In genomic region chr3:3145831-3146230, GRCh38 we compare ENCODE assay signal across 29 cellular contexts. TPM values are rescaled to one million over a fixed set of nuclear protein-coding genes. Genes with fewer than 3 reads are reported as not detected.
DNase-seq lines count a peak whose midpoint lies in the region; ATAC-seq, FAIRE-seq and TF ChIP-seq lines count a peak whose summit lies in the region.
"Had no signal": no experiment of that assay in that cellular context is flagged by ENCODE, and none has a peak within 500 bp of the region (broad histone marks: within the 10 kb centered on the region; RNA-seq: fewer than 3 reads in every experiment).

No MANE protein-coding gene starts in this region.

- H3K9ac ChIP-seq in K562 (ENCODE audit: insufficient read depth in 1 of 2, low read depth in 2 of 2, low read length in 2 of 2): no peak overlapping the region
- H3K9ac ChIP-seq: KMS-11, neural progenitor cell had no signal

- in situ Hi-C loops in K562 (cut with MboI): no loop called here

- intact Hi-C loops in K562 (cut with micrococcal nuclease): no loop called here
- intact Hi-C loops in natural killer cell (cut with micrococcal nuclease): no loop called here
- intact Hi-C loops in left lung (cut with DNase I): no loop called here

- H3K79me2 ChIP-seq in K562 (ENCODE audit: control insufficient read depth, insufficient read depth, low read length): no peaks in the 10 kb centered on the region

- H3K27me3 ChIP-seq in K562 (ENCODE audit: control insufficient read depth in 2 of 2, insufficient read depth in 2 of 2, low read length in 2 of 2) (no peaks in the 10 kb centered on the region), left lung (no peaks in the 10 kb centered on the region)
- H3K27me3 ChIP-seq: neural progenitor cell, upper lobe of left lung had no signal

- TF ChIP-seq CTCF in K562 (IDR thresholded peaks at IDR 0.05 in 2 of 3, conservative IDR thresholded peaks at IDR 0.05 in 1 of 3; ENCODE audit: insufficient read depth in 2 of 3, low read depth in 1 of 3, low read length in 3 of 3) (no peak), natural killer cell (IDR thresholded peaks at IDR 0.05) (no peak), left lung (IDR thresholded peaks at IDR 0.05) (no peak)

- TF ChIP-seq EP300 in K562 (IDR thresholded peaks at IDR 0.05; ENCODE audit: low read length): no peak

- ATAC-seq in K562 (no peak), natural killer cell (no peak), GM21737 (IDR thresholded peaks at IDR 0.05; ENCODE audit: unreplicated experiment) (no peak), left lung (no peak)
- ATAC-seq: GM12878, lower lobe of right lung, mucosa of descending colon, Panc1 had no signal

- H2AFZ ChIP-seq in K562 (ENCODE audit: low read depth, low read length): no peak overlapping the region
- H2AFZ ChIP-seq: neural progenitor cell had no signal

- no peak for FAIRE-seq in K562 (lab: Jason Lieb, UNC)
- FAIRE-seq: A204.1, endometrium, GM12878 had no signal

- no peak overlapping the region for H3K4me3 Mint-ChIP-seq in activated T-cell treated with anti-CD3 and anti-CD28 coated beads, Interleukin-2, amount 50 U/mL, for 24 hours
- H3K4me3 Mint-ChIP-seq in natural killer cell: no peak overlapping the region
- H3K4me3 Mint-ChIP-seq: dendritic cell treated with granulocyte-macrophage colony-stimulating factor and Interleukin-4, amounts not matched to agents 40 ng/mL and 50 ng/mL, for 4 days; neural progenitor cell had no signal

- BruUV-seq in K562 (replicated peaks; lab: Mats Ljungman, UMichigan): no TSS peak

- H3K4me1 ChIP-seq in K562 (replicated peaks in 1 of 2; ENCODE audit: control insufficient read depth in 2 of 2, insufficient read depth in 2 of 2, low read length in 2 of 2) (no peaks in the 10 kb centered on the region), left lung (peaks cover 0 to 3% of the 10 kb centered on the region in 2 donors)
- H3K4me1 ChIP-seq: HAP-1, neural progenitor cell, prostate gland had no signal

- H3K36me3 ChIP-seq in K562 (ENCODE audit: control insufficient read depth, insufficient read depth, low read length) (peaks cover 97% of the 10 kb centered on the region), left lung (peaks cover 0 to 99% of the 10 kb centered on the region in 2 donors)
- H3K36me3 ChIP-seq: prostate gland had no signal

- no peak for TF ChIP-seq POLR2A in K562 (conservative IDR thresholded peaks at IDR 0.05)

- peak overlapping the region; percentile 84 for H3K27ac Mint-ChIP-seq in activated T-cell treated with anti-CD3 and anti-CD28 coated beads, Interleukin-2, amount 50 U/mL, for 24 hours
- H3K27ac Mint-ChIP-seq in natural killer cell: peak overlapping the region; percentile 70 to 78
- H3K27ac Mint-ChIP-seq: activated T-helper 2 cell treated with anti-CD3 and anti-CD28 coated beads, Interferon-gamma antibody, Interleukin-2, Interleukin-4, amounts not matched to agents 10 μg/mL and 5 μg/mL and 100 μg/mL, durations not matched to agents 14 hours and 24 hours and 36 hours; dendritic cell treated with granulocyte-macrophage colony-stimulating factor and Interleukin-4, amounts not matched to agents 40 ng/mL and 50 ng/mL, for 4 days; neural progenitor cell had no signal

- H3K4me2 ChIP-seq in K562 (ENCODE audit: insufficient read depth, low read length): no peak overlapping the region
- H3K4me2 ChIP-seq: KMS-11, neural progenitor cell had no signal

- H3K36me3 Mint-ChIP-seq in activated T-cell treated with anti-CD3 and anti-CD28 coated beads, Interleukin-2, amount 50 U/mL, for 24 hours (ENCODE audit: low read depth): peaks cover 95% of the 10 kb centered on the region
- H3K36me3 Mint-ChIP-seq in natural killer cell: peaks cover 24% of the 10 kb centered on the region

- no peaks in the 10 kb centered on the region for H4K20me1 ChIP-seq in K562 (replicated peaks; ENCODE audit: control insufficient read depth, insufficient read depth, low read length)

- no peaks in the 10 kb centered on the region for H3K9me1 ChIP-seq in K562 (ENCODE audit: control insufficient read depth, insufficient read depth, low read length)

- H3K4me1 Mint-ChIP-seq in activated T-cell treated with anti-CD3 and anti-CD28 coated beads, Interleukin-2, amount 50 U/mL, for 24 hours (ENCODE audit: low read depth): peaks cover 57% of the 10 kb centered on the region
- H3K4me1 Mint-ChIP-seq in natural killer cell: peaks cover 15 to 16% of the 10 kb centered on the region in 2 donors

- no peak for DNase-seq in activated T-cell treated with anti-CD3 and anti-CD28 coated beads, Interleukin-2, amount 50 U/mL, for 24 hours
- DNase-seq in activated T-cell treated with anti-CD3 and anti-CD28 coated beads for 4 hours (no peak), GM04503 (ENCODE audit: low read depth) (peak; percentile 11), K562 (ENCODE audit: extremely low read depth in 1 of 4, low spot score in 3 of 4) (no peak), natural killer cell (no peak), left lung (no peak), NCI-H187 (lab: John Stamatoyannopoulos, UW) (no peak)
- DNase-seq: activated CD4-positive, CD25-positive, alpha-beta regulatory T cell treated with anti-CD3 and anti-CD28 coated beads, Interleukin-2, amount 50 U/mL, for 72 hours; COR-L47; lower lobe of right lung; mucosa of descending colon; NCI-H1694; NCI-H2171; NCI-H524 treated with DMSO at 0.1 percent for 48 hours; SIG-M5 had no signal

- no peaks in the 10 kb centered on the region for H3K9me3 Mint-ChIP-seq in activated T-cell treated with anti-CD3 and anti-CD28 coated beads, Interleukin-2, amount 50 U/mL, for 24 hours
- H3K9me3 Mint-ChIP-seq in natural killer cell: no peaks in the 10 kb centered on the region
- H3K9me3 Mint-ChIP-seq: activated T-helper 2 cell treated with anti-CD3 and anti-CD28 coated beads, Interferon-gamma antibody, Interleukin-2, Interleukin-4, amounts not matched to agents 10 μg/mL and 5 μg/mL and 100 μg/mL, durations not matched to agents 14 hours and 24 hours and 36 hours; dendritic cell treated with granulocyte-macrophage colony-stimulating factor and Interleukin-4, amounts not matched to agents 40 ng/mL and 50 ng/mL, for 4 days; neural progenitor cell had no signal

- WGBS in K562 (ENCODE audit: insufficient coverage, low coverage, missing lambda C conversion rate): 95% methylated on average over 8 of the region's 8 CpGs

- POLR2A ChIA-PET in K562 (lab: Yijun Ruan, JAX): no interaction called here

- TF ChIP-seq RAD21 in K562 (CRISPR knock-in tag; conservative IDR thresholded peaks at IDR 0.05 in 1 of 2, IDR thresholded peaks at IDR 0.05 in 1 of 2): no peak

- CTCF ChIA-PET in K562 (lab: Yijun Ruan, JAX; ENCODE audit: low intra/inter-chr PET ratio): no interaction called here

- H3K9me3 ChIP-seq in K562 (replicated peaks; ENCODE audit: control insufficient read depth, insufficient read depth, low read depth, low read length) (no peaks in the 10 kb centered on the region), left lung (no peaks in the 10 kb centered on the region)
- H3K9me3 ChIP-seq: HAP-1, lower lobe of right lung, mucosa of descending colon, prostate gland, upper lobe of left lung had no signal

- H3K27me3 Mint-ChIP-seq in activated T-cell treated with anti-CD3 and anti-CD28 coated beads, Interleukin-2, amount 50 U/mL, for 24 hours: no peaks in the 10 kb centered on the region
- no peaks in the 10 kb centered on the region for H3K27me3 Mint-ChIP-seq in natural killer cell (ENCODE audit: low read depth in 2 of 2)
- H3K27me3 Mint-ChIP-seq: dendritic cell treated with granulocyte-macrophage colony-stimulating factor and Interleukin-4, amounts not matched to agents 40 ng/mL and 50 ng/mL, for 4 days had no signal

- H3K4me3 ChIP-seq in K562 (no peak overlapping the region), left lung (no peak overlapping the region)
- H3K4me3 ChIP-seq: GM12878, HAP-1, lower lobe of right lung, mucosa of descending colon, neural progenitor cell, prostate gland, upper lobe of left lung had no signal

- H3K27ac ChIP-seq in K562 (ENCODE audit: extremely low read depth, low read depth, low read length): no peak overlapping the region
- no peak overlapping the region for H3K27ac ChIP-seq in left lung
- H3K27ac ChIP-seq: KMS-11, lower lobe of right lung, neural progenitor cell, prostate gland, upper lobe of left lung had no signal

RNA-seq across cellular contexts. Expression of gene TRNT1, which starts 19.1 kb away (rescaled TPM):
- 87.5 and 204 TPM in 2 replicates for total RNA-seq in K562 (2011; cell fraction: chromatin; rRNA removed; ENCODE audit: low replicate concordance)
- 66.0 and 72.5 TPM in 2 replicates for total RNA-seq in K562 (2011; cell fraction: nucleolus; rRNA removed)
- 99.0 and 133 TPM in 2 replicates for total RNA-seq in K562 (2011; cell fraction: nucleoplasm; rRNA removed)
- total RNA-seq in K562 (2014; rRNA removed) (51.9 and 56.7 TPM in 2 replicates), K562 (2014; rRNA removed; fragmentation: Illumina TruSeq; extraction: Trizol) (47.2 and 52.8 TPM in 2 replicates), K562 (2015; rRNA removed; fragmentation: Illumina TruSeq; extraction: Trizol) (45.5 and 47.4 TPM in 2 replicates), K562 (2021) (41.1 and 45.2 TPM in 2 replicates), natural killer cell (10 to 100 TPM; 33.3 to 41.9 (median 36.6) TPM), left lung (10 to 100 TPM; 21.4 to 23.8 TPM)
- polyA plus RNA-seq in K562 (2011; rRNA removed) (30.0 and 38.1 TPM in 2 replicates), K562 (2014; fragmentation: Illumina TruSeq; extraction: Trizol) (33.3 and 39.8 TPM in 2 replicates), K562 (2014; fragmentation: Nextera tagmentation; extraction: Ambion mirVana) (10 to 100 TPM; 58.1 to 58.2 TPM), K562 (2014; rRNA removed) (49.3 and 53.6 TPM in 2 replicates)
- polyA plus RNA-seq in K562 (2011; cell fraction: cytosol; rRNA removed): 5.8 and 8.1 TPM in 2 replicates
- 47.1 and 48.8 TPM in 2 replicates for polyA plus RNA-seq in K562 (2011; cell fraction: nucleus; rRNA removed)
- 24.9 and 33.0 TPM in 2 replicates for polyA plus RNA-seq in K562 (2012)
- 51.5 and 52.6 TPM in 2 replicates for polyA minus RNA-seq in K562 (2011; rRNA and poly(A)+ RNA removed)
- polyA minus RNA-seq in K562 (2011; cell fraction: cytosol; rRNA and poly(A)+ RNA removed): 10.5 and 18.2 TPM in 2 replicates
- polyA minus RNA-seq in K562 (2011; cell fraction: nucleus; rRNA and poly(A)+ RNA removed): 67.2 and 68.6 TPM in 2 replicates

RNA-seq across cellular contexts. Expression of gene CRBN, which starts 33.7 kb away (rescaled TPM):
- 48.7 and 125 TPM in 2 replicates for total RNA-seq in K562 (2011; cell fraction: chromatin; rRNA removed; ENCODE audit: low replicate concordance)
- total RNA-seq in K562 (2011; cell fraction: nucleolus; rRNA removed): 26.8 and 34.5 TPM in 2 replicates
- total RNA-seq in K562 (2011; cell fraction: nucleoplasm; rRNA removed): 43.4 and 64.5 TPM in 2 replicates
- total RNA-seq in K562 (2014; rRNA removed): 32.0 and 40.8 TPM in 2 replicates
- 73.4 and 88.6 TPM in 2 replicates for total RNA-seq in K562 (2014; rRNA removed; fragmentation: Illumina TruSeq; extraction: Trizol)
- 46.5 and 57.4 TPM in 2 replicates for total RNA-seq in K562 (2015; rRNA removed; fragmentation: Illumina TruSeq; extraction: Trizol)
- total RNA-seq in K562 (2021): 44.5 and 47.9 TPM in 2 replicates
- polyA plus RNA-seq in K562 (2011; rRNA removed): 67.7 and 84.0 TPM in 2 replicates
- polyA plus RNA-seq in K562 (2011; cell fraction: cytosol; rRNA removed): 18.6 and 37.9 TPM in 2 replicates
- polyA plus RNA-seq in K562 (2011; cell fraction: nucleus; rRNA removed): 36.1 and 58.0 TPM in 2 replicates
- 39.7 and 46.8 TPM in 2 replicates for polyA plus RNA-seq in K562 (2012)
- polyA plus RNA-seq in K562 (2014; fragmentation: Illumina TruSeq; extraction: Trizol): 44.2 and 48.3 TPM in 2 replicates
- polyA plus RNA-seq in K562 (2014; fragmentation: Nextera tagmentation; extraction: Ambion mirVana): 100 to 1,000 TPM; 271 to 331 TPM
- 47.1 and 54.1 TPM in 2 replicates for polyA plus RNA-seq in K562 (2014; rRNA removed)
- polyA minus RNA-seq in K562 (2011; rRNA and poly(A)+ RNA removed): 92.3 and 99.7 TPM in 2 replicates
- 27.1 and 49.5 TPM in 2 replicates for polyA minus RNA-seq in K562 (2011; cell fraction: cytosol; rRNA and poly(A)+ RNA removed)
- 64.0 and 118 TPM in 2 replicates for polyA minus RNA-seq in K562 (2011; cell fraction: nucleus; rRNA and poly(A)+ RNA removed)
- 100 to 1,000 TPM; 126 to 166 (median 139) TPM for total RNA-seq in natural killer cell
- total RNA-seq in left lung: 10 to 100 TPM; 34.4 to 34.8 TPM

RNA-seq across cellular contexts. Expression of gene IL5RA, which starts 35.7 kb away (rescaled TPM):
- not detected in 2 replicates for total RNA-seq in K562 (2011; cell fraction: chromatin; rRNA removed; ENCODE audit: low replicate concordance)
- not detected in 2 replicates for total RNA-seq in K562 (2011; cell fraction: nucleolus; rRNA removed)
- total RNA-seq in K562 (2011; cell fraction: nucleoplasm; rRNA removed): not detected in 2 replicates
- total RNA-seq in K562 (2014; rRNA removed) (not detected in 2 replicates), K562 (2014; rRNA removed; fragmentation: Illumina TruSeq; extraction: Trizol) (not detected in 2 replicates), K562 (2015; rRNA removed; fragmentation: Illumina TruSeq; extraction: Trizol) (0.08 and 0.14 TPM in 2 replicates), K562 (2021) (not detected in 2 replicates), natural killer cell (10 to 100 TPM in 1 of 3 donors, under 1 TPM in 1, not detected in 1; 0.34 to 12.4 TPM), left lung (1 to 10 TPM in 1 of 2 donors, under 1 TPM in 1; 0.50 to 2.5 TPM)
- polyA plus RNA-seq in K562 (2011; rRNA removed) (not detected in 2 replicates), K562 (2014; fragmentation: Illumina TruSeq; extraction: Trizol) (0.28 TPM in 1 of 2 replicates, not detected in the other), K562 (2014; fragmentation: Nextera tagmentation; extraction: Ambion mirVana) (under 1 TPM; 0.07 to 0.08 TPM), K562 (2014; rRNA removed) (0.16 TPM in 1 of 2 replicates, not detected in the other)
- 0.01 and 0.07 TPM in 2 replicates for polyA plus RNA-seq in K562 (2011; cell fraction: cytosol; rRNA removed)
- polyA plus RNA-seq in K562 (2011; cell fraction: nucleus; rRNA removed): not detected in 2 replicates
- polyA plus RNA-seq in K562 (2012): 0.23 and 0.62 TPM in 2 replicates
- polyA minus RNA-seq in K562 (2011; rRNA and poly(A)+ RNA removed): 0.06 TPM in 1 of 2 replicates, not detected in the other
- not detected in 2 replicates for polyA minus RNA-seq in K562 (2011; cell fraction: cytosol; rRNA and poly(A)+ RNA removed)
- not detected in 2 replicates for polyA minus RNA-seq in K562 (2011; cell fraction: nucleus; rRNA and poly(A)+ RNA removed)
- total RNA-seq: activated T-helper 2 cell treated with anti-CD3 and anti-CD28 coated beads, Interferon-gamma antibody, Interleukin-2, Interleukin-4, amounts not matched to agents 10 μg/mL and 5 μg/mL and 100 μg/mL, durations not matched to agents 14 hours and 24 hours and 36 hours; HT1080; kidney epithelial cell had no signal
